ENCODE assay signal across 1 cellular context in the genomic region with DNA sequence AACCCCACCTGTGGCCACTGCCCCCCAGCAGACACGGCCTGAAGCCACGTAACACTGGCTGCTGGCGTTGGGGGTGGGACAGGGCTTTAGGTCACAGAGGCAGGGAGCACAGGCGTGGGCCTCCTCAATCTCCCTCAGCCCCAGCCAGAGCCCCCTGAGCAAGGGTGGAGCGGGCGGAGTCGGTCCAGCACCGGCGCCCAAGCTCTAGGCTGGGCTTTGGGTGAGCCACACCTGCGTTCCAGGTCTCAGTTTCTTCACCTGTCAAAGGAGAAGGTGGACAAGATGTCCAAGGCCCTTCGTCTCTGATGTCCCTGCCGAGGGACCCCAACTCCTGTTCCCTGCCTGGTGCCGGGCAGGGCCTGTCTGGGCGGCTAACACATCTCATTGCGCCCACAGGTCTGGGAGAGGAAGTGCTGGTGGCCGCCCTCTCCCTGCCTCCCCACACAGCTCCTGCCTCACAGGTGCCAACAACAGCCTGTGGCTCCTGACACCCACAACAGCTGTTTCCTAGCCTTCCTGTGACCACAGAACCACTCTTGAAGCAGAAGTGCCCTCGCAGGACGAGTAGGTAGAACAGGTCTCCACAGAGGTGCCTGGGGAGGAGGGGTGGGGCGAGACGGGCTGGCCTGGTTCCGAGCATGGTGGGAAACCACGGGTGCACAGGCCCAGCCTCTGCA.
TF ChIP-seq lines count a peak whose summit lies in the region.

No MANE protein-coding gene starts in this region.

TF ChIP-seq in GM12878, 131 proteins besides CTCF, POLR2A, EP300 and RAD21 (continues in another document):
- peak; percentile 67 for TF ChIP-seq SPI1 (IDR thresholded peaks at IDR 0.05; ENCODE audit: borderline replicate concordance, insufficient read depth, low read depth, low read length)
- peak in 1 of 2 experiments; percentile 5; a peak in 1 of 4 replicates for TF ChIP-seq BHLHE40 (IDR thresholded peaks at IDR 0.05; ENCODE audit: borderline replicate concordance in 1 of 2, low read depth in 2 of 2, low read length in 1 of 2)
- TF ChIP-seq POU2F2 (IDR thresholded peaks at IDR 0.05; ENCODE audit: borderline replicate concordance, low read depth, low read length) = no peak
- TF ChIP-seq IKZF1 (conservative IDR thresholded peaks at IDR 0.05) = peak; percentile 51
- no peak for TF ChIP-seq PKNOX1 (IDR thresholded peaks at IDR 0.05)
- peak; percentile 62; the same call in 1 of the 2 replicates for TF ChIP-seq TCF12 (IDR thresholded peaks at IDR 0.05; ENCODE audit: low read depth, low read length)
- no peak for TF ChIP-seq TBL1XR1 (IDR thresholded peaks at IDR 0.05; ENCODE audit: low read depth, low read length)
- TF ChIP-seq, protein P1, sequence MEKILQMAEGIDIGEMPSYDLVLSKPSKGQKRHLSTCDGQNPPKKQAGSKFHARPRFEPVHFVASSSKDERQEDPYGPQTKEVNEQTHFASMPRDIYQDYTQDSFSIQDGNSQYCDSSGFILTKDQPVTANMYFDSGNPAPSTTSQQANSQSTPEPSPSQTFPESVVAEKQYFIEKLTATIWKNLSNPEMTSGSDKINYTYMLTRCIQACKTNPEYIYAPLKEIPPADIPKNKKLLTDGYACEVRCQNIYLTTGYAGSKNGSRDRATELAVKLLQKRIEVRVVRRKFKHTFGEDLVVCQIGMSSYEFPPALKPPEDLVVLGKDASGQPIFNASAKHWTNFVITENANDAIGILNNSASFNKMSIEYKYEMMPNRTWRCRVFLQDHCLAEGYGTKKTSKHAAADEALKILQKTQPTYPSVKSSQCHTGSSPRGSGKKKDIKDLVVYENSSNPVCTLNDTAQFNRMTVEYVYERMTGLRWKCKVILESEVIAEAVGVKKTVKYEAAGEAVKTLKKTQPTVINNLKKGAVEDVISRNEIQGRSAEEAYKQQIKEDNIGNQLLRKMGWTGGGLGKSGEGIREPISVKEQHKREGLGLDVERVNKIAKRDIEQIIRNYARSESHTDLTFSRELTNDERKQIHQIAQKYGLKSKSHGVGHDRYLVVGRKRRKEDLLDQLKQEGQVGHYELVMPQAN (conservative IDR thresholded peaks at IDR 0.05) = no peak
- TF ChIP-seq, protein P2, sequence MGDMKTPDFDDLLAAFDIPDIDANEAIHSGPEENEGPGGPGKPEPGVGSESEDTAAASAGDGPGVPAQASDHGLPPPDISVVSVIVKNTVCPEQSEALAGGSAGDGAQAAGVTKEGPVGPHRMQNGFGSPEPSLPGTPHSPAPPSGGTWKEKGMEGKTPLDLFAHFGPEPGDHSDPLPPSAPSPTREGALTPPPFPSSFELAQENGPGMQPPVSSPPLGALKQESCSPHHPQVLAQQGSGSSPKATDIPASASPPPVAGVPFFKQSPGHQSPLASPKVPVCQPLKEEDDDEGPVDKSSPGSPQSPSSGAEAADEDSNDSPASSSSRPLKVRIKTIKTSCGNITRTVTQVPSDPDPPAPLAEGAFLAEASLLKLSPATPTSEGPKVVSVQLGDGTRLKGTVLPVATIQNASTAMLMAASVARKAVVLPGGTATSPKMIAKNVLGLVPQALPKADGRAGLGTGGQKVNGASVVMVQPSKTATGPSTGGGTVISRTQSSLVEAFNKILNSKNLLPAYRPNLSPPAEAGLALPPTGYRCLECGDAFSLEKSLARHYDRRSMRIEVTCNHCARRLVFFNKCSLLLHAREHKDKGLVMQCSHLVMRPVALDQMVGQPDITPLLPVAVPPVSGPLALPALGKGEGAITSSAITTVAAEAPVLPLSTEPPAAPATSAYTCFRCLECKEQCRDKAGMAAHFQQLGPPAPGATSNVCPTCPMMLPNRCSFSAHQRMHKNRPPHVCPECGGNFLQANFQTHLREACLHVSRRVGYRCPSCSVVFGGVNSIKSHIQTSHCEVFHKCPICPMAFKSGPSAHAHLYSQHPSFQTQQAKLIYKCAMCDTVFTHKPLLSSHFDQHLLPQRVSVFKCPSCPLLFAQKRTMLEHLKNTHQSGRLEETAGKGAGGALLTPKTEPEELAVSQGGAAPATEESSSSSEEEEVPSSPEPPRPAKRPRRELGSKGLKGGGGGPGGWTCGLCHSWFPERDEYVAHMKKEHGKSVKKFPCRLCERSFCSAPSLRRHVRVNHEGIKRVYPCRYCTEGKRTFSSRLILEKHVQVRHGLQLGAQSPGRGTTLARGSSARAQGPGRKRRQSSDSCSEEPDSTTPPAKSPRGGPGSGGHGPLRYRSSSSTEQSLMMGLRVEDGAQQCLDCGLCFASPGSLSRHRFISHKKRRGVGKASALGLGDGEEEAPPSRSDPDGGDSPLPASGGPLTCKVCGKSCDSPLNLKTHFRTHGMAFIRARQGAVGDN (IDR thresholded peaks at IDR 0.05) = no peak
- TF ChIP-seq RCOR1 (conservative IDR thresholded peaks at IDR 0.05; ENCODE audit: low read depth, low read length) = no peak
- no peak for TF ChIP-seq CBFB (IDR thresholded peaks at IDR 0.05; ENCODE audit: low read depth)
- TF ChIP-seq ZZZ3 (IDR thresholded peaks at IDR 0.05; ENCODE audit: control insufficient read depth, insufficient read length, low read depth) = no peak
- no peak for TF ChIP-seq MLLT1 (IDR thresholded peaks at IDR 0.05)
- no peak for TF ChIP-seq E4F1 (IDR thresholded peaks at IDR 0.05; ENCODE audit: borderline replicate concordance, partially characterized antibody)
- TF ChIP-seq SIX5 (IDR thresholded peaks at IDR 0.05; ENCODE audit: low read depth, low read length, severe bottlenecking) = no peak
- TF ChIP-seq SKIL (IDR thresholded peaks at IDR 0.05; ENCODE audit: low read depth, poor library complexity, severe bottlenecking) = no peak
- peak; percentile 58; the same call in 1 of the 2 replicates for TF ChIP-seq TCF3 (IDR thresholded peaks at IDR 0.05; ENCODE audit: borderline replicate concordance, insufficient read depth, low read depth, low read length)
- no peak for TF ChIP-seq MEF2B (IDR thresholded peaks at IDR 0.05; ENCODE audit: partially characterized antibody, poor library complexity, severe bottlenecking)
- no peak for TF ChIP-seq MEF2A (IDR thresholded peaks at IDR 0.05; ENCODE audit: insufficient read depth, low read depth, low read length)
- no peak for TF ChIP-seq ATF7 (IDR thresholded peaks at IDR 0.05; ENCODE audit: low read depth)
- TF ChIP-seq SREBF1 (IDR thresholded peaks at IDR 0.05; ENCODE audit: low read length) = no peak
- no peak for TF ChIP-seq ZBTB4 (CRISPR knock-in tag; IDR thresholded peaks at IDR 0.05)
- TF ChIP-seq IKZF2 (IDR thresholded peaks at IDR 0.05) = peak; percentile 22 to 43; a peak in 2 of 4 replicates
- no peak for TF ChIP-seq TARDBP (IDR thresholded peaks at IDR 0.05; ENCODE audit: borderline replicate concordance)
- TF ChIP-seq ZNF592 (IDR thresholded peaks at IDR 0.05) = no peak
- no peak for TF ChIP-seq SUZ12 (IDR thresholded peaks at IDR 0.05; ENCODE audit: unreplicated experiment)
- no peak for TF ChIP-seq IRF4 (IDR thresholded peaks at IDR 0.05; ENCODE audit: low read depth, low read length)
- TF ChIP-seq MYB (IDR thresholded peaks at IDR 0.05; ENCODE audit: borderline replicate concordance, low read depth, low read length) = no peak
- TF ChIP-seq NR2C2 (IDR thresholded peaks at IDR 0.05; ENCODE audit: borderline replicate concordance, control insufficient read depth, insufficient read length, low read depth) = no peak
- TF ChIP-seq SREBF2 (IDR thresholded peaks at IDR 0.05; ENCODE audit: low read length) = no peak
- no peak for TF ChIP-seq NBN (IDR thresholded peaks at IDR 0.05)
- TF ChIP-seq SMARCA5 (IDR thresholded peaks at IDR 0.05) = no peak
- TF ChIP-seq POLR2AphosphoS2 (IDR thresholded peaks at IDR 0.05; ENCODE audit: low read depth, low read length) = no peak
